Comparison of ENCODE assay signal across 23 cellular contexts in the genomic region with DNA sequence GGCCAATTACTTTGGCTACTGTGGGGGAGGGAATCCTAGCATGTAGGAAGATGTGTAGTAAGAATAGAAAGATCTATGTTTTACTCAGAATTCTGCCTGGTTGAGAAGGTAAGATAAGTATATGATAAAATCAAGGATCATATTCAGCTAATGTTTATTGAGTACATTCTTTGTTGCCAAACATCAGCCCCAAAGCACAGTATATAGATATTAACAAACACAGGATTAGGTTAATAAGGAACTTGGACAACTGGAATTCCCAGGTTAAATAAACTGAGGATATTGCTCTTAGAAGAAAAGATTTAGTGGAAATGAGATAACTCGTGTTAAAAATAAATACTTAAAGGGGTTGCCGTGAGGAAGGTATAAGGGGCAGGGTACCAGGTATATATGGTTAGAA.
"Had no signal": no experiment of that assay in that cellular context is flagged by ENCODE, and none has a peak within 500 bp of the region (broad histone marks: within the 10 kb centered on the region; RNA-seq: fewer than 3 reads in every experiment).

No MANE protein-coding gene starts in this region.

- H3K36me3 ChIP-seq: gastroesophageal sphincter, heart left ventricle, left lung, pancreas, right lobe of liver, suprapubic skin had no signal

- H3K9me3 Mint-ChIP-seq: endodermal cell; stimulated activated naive B cell treated with anti-CD40 and anti-IgM and Interleukin-4, amounts not matched to agents 10 μg/mL and 1 μg/mL and 100 μg/mL, for 72 hours; stimulated activated naive CD8-positive, alpha-beta T cell treated with anti-CD3 and anti-CD28 coated beads, Interleukin-15, Interleukin-2, amounts not matched to agents 100 ng/mL and 50 ng/mL, for 24 hours had no signal

- H3K4me1 ChIP-seq: left lung, pancreas, right lobe of liver, suprapubic skin had no signal

- H3K4me3 Mint-ChIP-seq: endodermal cell; naive thymus-derived CD8-positive, alpha-beta T cell; stimulated activated naive B cell treated with anti-CD40 and anti-IgM and Interleukin-4, amounts not matched to agents 10 μg/mL and 1 μg/mL and 100 μg/mL, for 72 hours; stimulated activated naive CD8-positive, alpha-beta T cell treated with anti-CD3 and anti-CD28 coated beads, Interleukin-15, Interleukin-2, amounts not matched to agents 100 ng/mL and 50 ng/mL, for 24 hours had no signal

- ATAC-seq: esophagus mucosa; gastroesophageal sphincter; heart left ventricle; left cardiac atrium; left lung; naive thymus-derived CD8-positive, alpha-beta T cell; pancreas; right lobe of liver; stimulated activated naive B cell treated with anti-CD40 and anti-IgM and Interleukin-4, amounts not matched to agents 10 μg/mL and 1 μg/mL and 100 μg/mL, for 72 hours had no signal

- H3K4me1 Mint-ChIP-seq: endodermal cell had no signal

- H3K4me3 ChIP-seq: dorsolateral prefrontal cortex, gastroesophageal sphincter, heart left ventricle, left lung, pancreas, right lobe of liver, suprapubic skin had no signal

- H3K27ac Mint-ChIP-seq: endodermal cell; stimulated activated naive B cell treated with anti-CD40 and anti-IgM and Interleukin-4, amounts not matched to agents 10 μg/mL and 1 μg/mL and 100 μg/mL, for 72 hours; stimulated activated naive CD8-positive, alpha-beta T cell treated with anti-CD3 and anti-CD28 coated beads, Interleukin-15, Interleukin-2, amounts not matched to agents 100 ng/mL and 50 ng/mL, for 24 hours had no signal

- DNase-seq: dorsolateral prefrontal cortex; effector CD4-positive, alpha-beta T cell; endodermal cell; foreskin fibroblast; heart left ventricle; hippocampal formation; left cardiac atrium; left lung; mesendoderm; naive thymus-derived CD8-positive, alpha-beta T cell; occipital lobe; pancreas; right lobe of liver; small intestine; stimulated activated CD4-positive, alpha-beta T cell treated with anti-CD3 and anti-CD28 coated beads, Interleukin-15, amount 100 ng/mL, for 24 hours; stimulated activated CD4-positive, alpha-beta T cell treated with anti-CD3 and anti-CD28 coated beads, Interleukin-2, amount 100 ng/mL, for 48 hours; stimulated activated naive B cell treated with anti-CD40 and anti-IgM and Interleukin-4, amounts not matched to agents 10 μg/mL and 1 μg/mL and 100 μg/mL, for 72 hours; trophoblast cell had no signal

- H3K27me3 ChIP-seq: dorsolateral prefrontal cortex, gastroesophageal sphincter, heart left ventricle, left lung, pancreas, suprapubic skin had no signal

- H3K27me3 Mint-ChIP-seq: naive thymus-derived CD8-positive, alpha-beta T cell; stimulated activated naive B cell treated with anti-CD40 and anti-IgM and Interleukin-4, amounts not matched to agents 10 μg/mL and 1 μg/mL and 100 μg/mL, for 72 hours; stimulated activated naive CD8-positive, alpha-beta T cell treated with anti-CD3 and anti-CD28 coated beads, Interleukin-15, Interleukin-2, amounts not matched to agents 100 ng/mL and 50 ng/mL, for 24 hours had no signal

- H3K9me3 ChIP-seq: gastroesophageal sphincter, heart left ventricle, left lung, pancreas, right lobe of liver, suprapubic skin had no signal

- H3K27ac ChIP-seq: dorsolateral prefrontal cortex, epithelial cell of prostate, gastroesophageal sphincter, heart left ventricle, left lung, pancreas, right lobe of liver, suprapubic skin had no signal
